8 cellular contexts compared by ENCODE assay signal in the genomic region with DNA sequence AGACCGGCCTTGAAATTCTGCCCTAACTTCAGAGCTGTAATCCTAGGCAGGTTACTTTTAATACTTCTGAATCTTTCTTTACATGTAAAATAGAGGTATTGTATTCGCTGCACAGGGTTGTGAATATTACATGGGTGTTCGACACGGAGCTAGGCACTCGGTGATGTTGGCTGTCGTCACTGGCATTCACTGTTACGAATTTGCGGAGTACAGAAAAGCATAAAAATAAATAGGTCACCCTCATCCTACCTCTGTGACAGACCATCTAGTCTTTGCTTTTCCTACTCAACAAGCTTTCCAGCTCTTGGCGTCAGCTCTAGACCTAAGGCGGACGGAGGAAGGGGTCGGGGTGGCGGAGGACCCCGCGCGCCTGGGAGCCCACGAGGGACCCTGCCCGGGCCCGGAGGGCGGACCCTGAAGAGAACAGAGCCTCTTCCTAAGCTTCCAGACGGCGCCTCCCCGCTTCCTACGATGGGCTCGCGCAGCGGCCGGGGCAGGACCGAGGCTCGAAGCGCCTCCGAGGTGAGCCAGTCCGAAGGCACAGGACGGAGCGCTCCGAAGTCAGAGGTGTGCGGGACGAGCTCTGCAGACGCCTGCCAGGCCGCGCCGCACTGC. TPM values are rescaled to one million over a fixed set of nuclear protein-coding genes. Genes with fewer than 3 reads are reported as not detected.
A peak's percentile ranks its signal among the peaks of the same experiment; 100 is the strongest.
DNase-seq lines count a peak whose midpoint lies in the region; ATAC-seq, FAIRE-seq and TF ChIP-seq lines count a peak whose summit lies in the region.

No MANE protein-coding gene starts in this region.

- H3K27me3 Mint-ChIP-seq in HFFc6 (ENCODE audit: insufficient read depth) = no peaks in the 10 kb centered on the region; the same call in 1 of the 2 replicates
- H3K27me3 Mint-ChIP-seq in activated CD8-positive, alpha-beta T cell treated with anti-CD3 and anti-CD28 coated beads, Interleukin-2, amount 10 ng/mL, durations not matched to agents 7 days and 5 days (ENCODE audit: low read depth) = no peaks in the 10 kb centered on the region

- H3K4me1 ChIP-seq in skeletal muscle tissue (ENCODE audit: control insufficient read depth in 3 of 3, insufficient read depth in 3 of 3, low read length in 3 of 3) = peaks cover 35 to 40% (median 36%) of the 10 kb centered on the region in 3 donors

- DNase-seq in AG04450 (ENCODE audit: low read depth, low spot score) = no peak
- no peak for DNase-seq in HFFc6
- DNase-seq in activated CD8-positive, alpha-beta T cell treated with anti-CD3 and anti-CD28 coated beads, Interleukin-2, amount 10 ng/mL, durations not matched to agents 7 days and 5 days = no peak
- no peak for DNase-seq in left cardiac atrium
- DNase-seq in NCI-H1417 treated with DMSO at 0.1 percent for 48 hours (lab: John Stamatoyannopoulos, UW) = no peak
- DNase-seq in D721Med (ENCODE audit: insufficient read length, low spot score) = no peak

- CTCF ChIA-PET in AG04450 (lab: Charles Lee) = interaction anchor here (0.6 to 3.4 kb wide), 6 partner anchors 12 to 219 kb away, joined by 3 to 18 read pairs (median 4); no protein-coding TSS in a partner anchor
- CTCF ChIA-PET in activated CD8-positive, alpha-beta T cell treated with anti-CD3 and anti-CD28 coated beads, Interleukin-2, amount 10 ng/mL, durations not matched to agents 7 days and 5 days (lab: Charles Lee) = interaction anchor here (0.8 to 3.5 kb wide), 12 partner anchors 12 to 266 kb away, joined by 3 to 15 read pairs (median 4); no protein-coding TSS in a partner anchor

- H3K9ac ChIP-seq in skeletal muscle tissue (ENCODE audit: low read depth in 1 of 3, low read length in 3 of 3) = peak overlapping the region; percentile 76 to 97 (median 94)

- POLR2A ChIA-PET in AG04450 (lab: Yijun Ruan, JAX) = interaction anchor here (0.5 to 1.8 kb wide), 5 partner anchors 12 to 149 kb away, joined by 3 to 7 read pairs (median 5); a partner anchor contains a TSS
- POLR2A ChIA-PET in activated CD8-positive, alpha-beta T cell treated with anti-CD3 and anti-CD28 coated beads, Interleukin-2, amount 10 ng/mL, durations not matched to agents 7 days and 5 days (lab: Charles Lee) = interaction anchor here (1.0 to 3.4 kb wide), 11 partner anchors 10 to 410 kb away, joined by 3 to 25 read pairs (median 5); a partner anchor contains a TSS

- H3K36me3 Mint-ChIP-seq in HFFc6 (ENCODE audit: low read depth) = no peaks in the 10 kb centered on the region; the same call in 1 of the 2 replicates
- H3K36me3 Mint-ChIP-seq in activated CD8-positive, alpha-beta T cell treated with anti-CD3 and anti-CD28 coated beads, Interleukin-2, amount 10 ng/mL, durations not matched to agents 7 days and 5 days (ENCODE audit: low read depth) = peaks cover 8% of the 10 kb centered on the region

- H3K4me3 Mint-ChIP-seq in HFFc6 = peak overlapping the region; percentile 99
- peak overlapping the region; percentile 65 for H3K4me3 Mint-ChIP-seq in activated CD8-positive, alpha-beta T cell treated with anti-CD3 and anti-CD28 coated beads, Interleukin-2, amount 10 ng/mL, durations not matched to agents 7 days and 5 days

- no peaks in the 10 kb centered on the region for H3K9me3 Mint-ChIP-seq in HFFc6
- H3K9me3 Mint-ChIP-seq in activated CD8-positive, alpha-beta T cell treated with anti-CD3 and anti-CD28 coated beads, Interleukin-2, amount 10 ng/mL, durations not matched to agents 7 days and 5 days (ENCODE audit: insufficient read depth) = no peaks in the 10 kb centered on the region

- H3K27ac ChIP-seq in AG04450 (ENCODE audit: low read depth, low read length) (peak overlapping the region; percentile 82), skeletal muscle tissue (ENCODE audit: low read depth, low read length) (peak overlapping the region; percentile 90)

- H3K4me3 ChIP-seq in AG04450 (ENCODE audit: low read depth, low read length) = peak overlapping the region; percentile 81
- peak overlapping the region; percentile 91 to 94 (median 92) for H3K4me3 ChIP-seq in skeletal muscle tissue (ENCODE audit: low read length in 3 of 3)

- H3K9me3 ChIP-seq in AG04450 (ENCODE audit: control insufficient read depth, insufficient read depth, low read length) = no peaks in the 10 kb centered on the region
- no peaks in the 10 kb centered on the region for H3K9me3 ChIP-seq in skeletal muscle tissue (ENCODE audit: control insufficient read depth in 3 of 3, low read length in 3 of 3)

- H3K36me3 ChIP-seq in skeletal muscle tissue (ENCODE audit: control insufficient read depth in 3 of 3, insufficient read depth in 3 of 3, low read length in 3 of 3) = peaks cover 14 to 15% (median 15%) of the 10 kb centered on the region in 3 donors

- peak overlapping the region; percentile 85 for H3K27ac Mint-ChIP-seq in HFFc6
- peak overlapping the region; percentile 90 for H3K27ac Mint-ChIP-seq in activated CD8-positive, alpha-beta T cell treated with anti-CD3 and anti-CD28 coated beads, Interleukin-2, amount 10 ng/mL, durations not matched to agents 7 days and 5 days

- H3K4me1 Mint-ChIP-seq in HFFc6 (ENCODE audit: low read depth) = peaks cover 26% of the 10 kb centered on the region
- H3K4me1 Mint-ChIP-seq in activated CD8-positive, alpha-beta T cell treated with anti-CD3 and anti-CD28 coated beads, Interleukin-2, amount 10 ng/mL, durations not matched to agents 7 days and 5 days (ENCODE audit: low read depth) = peaks cover 38% of the 10 kb centered on the region

- intact Hi-C loops in left cardiac atrium (cut with DNase I) = loop anchor here (5.0 to 10.0 kb wide), 3 partner anchors 153 to 175 kb away; no protein-coding TSS in a partner anchor

- TF ChIP-seq CTCF in AG04450 (IDR thresholded peaks at IDR 0.05; ENCODE audit: low read depth, low read length) (peak; percentile 5; the same call in 1 of the 2 replicates), HFFc6 (IDR thresholded peaks at IDR 0.05) (no peak), D721Med (IDR thresholded peaks at IDR 0.05; ENCODE audit: insufficient read depth, missing control alignments) (no peak)

- no peaks in the 10 kb centered on the region for H3K27me3 ChIP-seq in AG04450 (ENCODE audit: control insufficient read depth, insufficient read depth, low read length)
- H3K27me3 ChIP-seq in skeletal muscle tissue (ENCODE audit: control insufficient read depth in 3 of 3, insufficient read depth in 3 of 3, low read length in 3 of 3) = peaks cover 0 to 9% (median 0%) of the 10 kb centered on the region in 3 donors

- no peak for FAIRE-seq in D721Med (lab: Jason Lieb, UNC)

- ATAC-seq in activated CD8-positive, alpha-beta T cell treated with anti-CD3 and anti-CD28 coated beads, Interleukin-2, amount 10 ng/mL, durations not matched to agents 7 days and 5 days = no peak
- ATAC-seq in left cardiac atrium = peak; percentile 31 to 44
- no peak for ATAC-seq in GM19397 (IDR thresholded peaks at IDR 0.05; ENCODE audit: unreplicated experiment)

RNA-seq across cellular contexts. Expression of a gene that starts 0.9 kb away (rescaled TPM):
- 50.1 and 53.4 TPM in 2 replicates for polyA plus RNA-seq in AG04450 (2011; rRNA removed)
- polyA minus RNA-seq in AG04450 (2011; rRNA and poly(A)+ RNA removed) = 46.0 and 51.9 TPM in 2 replicates
- total RNA-seq in HFFc6 (2021; fragmentation: NEBNext Ultra II Directional; extraction: Animal tissue kit (Norgen Biotek cat#: 25700)) = 10 to 100 TPM; 81.5 to 97.0 (median 89.6) TPM
- total RNA-seq in activated CD8-positive, alpha-beta T cell treated with anti-CD3 and anti-CD28 coated beads, Interleukin-2, amount 10 ng/mL, durations not matched to agents 7 days and 5 days = 10 to 100 TPM; 94.7 to 98.4 TPM
- total RNA-seq in left cardiac atrium (10 to 100 TPM; 78.5 to 99.5 TPM), skeletal muscle tissue (83.0 TPM)

RNA-seq across cellular contexts. Expression of a gene that starts 17.0 kb away (rescaled TPM):
- 48.1 and 60.3 TPM in 2 replicates for polyA plus RNA-seq in AG04450 (2011; rRNA removed)
- polyA minus RNA-seq in AG04450 (2011; rRNA and poly(A)+ RNA removed) = 43.9 and 50.6 TPM in 2 replicates
- total RNA-seq in HFFc6 (2021; fragmentation: NEBNext Ultra II Directional; extraction: Animal tissue kit (Norgen Biotek cat#: 25700)) = 100 to 1,000 TPM; 110 to 120 (median 116) TPM
- total RNA-seq in activated CD8-positive, alpha-beta T cell treated with anti-CD3 and anti-CD28 coated beads, Interleukin-2, amount 10 ng/mL, durations not matched to agents 7 days and 5 days = 100 to 1,000 TPM; 157 to 175 TPM
- total RNA-seq in left cardiac atrium = 10 to 100 TPM; 74.3 to 86.2 TPM
- total RNA-seq in skeletal muscle tissue = 21.4 TPM

RNA-seq across cellular contexts. Expression of a gene that starts 53.2 kb away (rescaled TPM):
- 2,214 and 3,106 TPM in 2 replicates for polyA plus RNA-seq in AG04450 (2011; rRNA removed)
- polyA minus RNA-seq in AG04450 (2011; rRNA and poly(A)+ RNA removed) = 696 and 824 TPM in 2 replicates
- total RNA-seq in HFFc6 (2021; fragmentation: NEBNext Ultra II Directional; extraction: Animal tissue kit (Norgen Biotek cat#: 25700)) = 1,000 to 10,000 TPM; 1,572 to 1,808 (median 1,628) TPM
- total RNA-seq in activated CD8-positive, alpha-beta T cell treated with anti-CD3 and anti-CD28 coated beads, Interleukin-2, amount 10 ng/mL, durations not matched to agents 7 days and 5 days = 1,000 to 10,000 TPM; 1,842 to 1,844 TPM
- total RNA-seq in left cardiac atrium (1,000 to 10,000 TPM; 1,319 to 1,367 TPM), skeletal muscle tissue (2,337 TPM)

Comparison
In these comparisons a context has a peak if more than half of its experiments do, and no peak if none do; other contexts are left out.
1. ATAC-seq: peak in left cardiac atrium (2 of 2); none in activated CD8-positive, alpha-beta T cell treated with anti-CD3 and anti-CD28 coated beads, Interleukin-2, amount 10 ng/mL, durations not matched to agents 7 days and 5 days (single experiment) and GM19397 (single experiment).